1 cellular context compared by ENCODE assay signal in genomic region chr2:101001713-101002561, GRCh38.
TF ChIP-seq lines count a peak whose summit lies in the region.

Gene RPL31 (plus strand): TSS chr2:101002289. CDS start chr2:101002702, 413 bp downstream.

TF ChIP-seq in HepG2, 621 proteins besides CTCF, POLR2A, EP300 and RAD21 (continued from another document and continues in another):
- TF ChIP-seq TRIM22 (IDR thresholded peaks at IDR 0.05) = no peak
- TF ChIP-seq, protein P1, sequence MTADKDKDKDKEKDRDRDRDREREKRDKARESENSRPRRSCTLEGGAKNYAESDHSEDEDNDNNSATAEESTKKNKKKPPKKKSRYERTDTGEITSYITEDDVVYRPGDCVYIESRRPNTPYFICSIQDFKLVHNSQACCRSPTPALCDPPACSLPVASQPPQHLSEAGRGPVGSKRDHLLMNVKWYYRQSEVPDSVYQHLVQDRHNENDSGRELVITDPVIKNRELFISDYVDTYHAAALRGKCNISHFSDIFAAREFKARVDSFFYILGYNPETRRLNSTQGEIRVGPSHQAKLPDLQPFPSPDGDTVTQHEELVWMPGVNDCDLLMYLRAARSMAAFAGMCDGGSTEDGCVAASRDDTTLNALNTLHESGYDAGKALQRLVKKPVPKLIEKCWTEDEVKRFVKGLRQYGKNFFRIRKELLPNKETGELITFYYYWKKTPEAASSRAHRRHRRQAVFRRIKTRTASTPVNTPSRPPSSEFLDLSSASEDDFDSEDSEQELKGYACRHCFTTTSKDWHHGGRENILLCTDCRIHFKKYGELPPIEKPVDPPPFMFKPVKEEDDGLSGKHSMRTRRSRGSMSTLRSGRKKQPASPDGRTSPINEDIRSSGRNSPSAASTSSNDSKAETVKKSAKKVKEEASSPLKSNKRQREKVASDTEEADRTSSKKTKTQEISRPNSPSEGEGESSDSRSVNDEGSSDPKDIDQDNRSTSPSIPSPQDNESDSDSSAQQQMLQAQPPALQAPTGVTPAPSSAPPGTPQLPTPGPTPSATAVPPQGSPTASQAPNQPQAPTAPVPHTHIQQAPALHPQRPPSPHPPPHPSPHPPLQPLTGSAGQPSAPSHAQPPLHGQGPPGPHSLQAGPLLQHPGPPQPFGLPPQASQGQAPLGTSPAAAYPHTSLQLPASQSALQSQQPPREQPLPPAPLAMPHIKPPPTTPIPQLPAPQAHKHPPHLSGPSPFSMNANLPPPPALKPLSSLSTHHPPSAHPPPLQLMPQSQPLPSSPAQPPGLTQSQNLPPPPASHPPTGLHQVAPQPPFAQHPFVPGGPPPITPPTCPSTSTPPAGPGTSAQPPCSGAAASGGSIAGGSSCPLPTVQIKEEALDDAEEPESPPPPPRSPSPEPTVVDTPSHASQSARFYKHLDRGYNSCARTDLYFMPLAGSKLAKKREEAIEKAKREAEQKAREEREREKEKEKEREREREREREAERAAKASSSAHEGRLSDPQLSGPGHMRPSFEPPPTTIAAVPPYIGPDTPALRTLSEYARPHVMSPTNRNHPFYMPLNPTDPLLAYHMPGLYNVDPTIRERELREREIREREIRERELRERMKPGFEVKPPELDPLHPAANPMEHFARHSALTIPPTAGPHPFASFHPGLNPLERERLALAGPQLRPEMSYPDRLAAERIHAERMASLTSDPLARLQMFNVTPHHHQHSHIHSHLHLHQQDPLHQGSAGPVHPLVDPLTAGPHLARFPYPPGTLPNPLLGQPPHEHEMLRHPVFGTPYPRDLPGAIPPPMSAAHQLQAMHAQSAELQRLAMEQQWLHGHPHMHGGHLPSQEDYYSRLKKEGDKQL (CRISPR knock-in tag; IDR thresholded peaks at IDR 0.05; ENCODE audit: low read depth) = peak; percentile 86; the same call in 1 of the 2 replicates
- peak; percentile 52 for TF ChIP-seq HMG20A (CRISPR knock-in tag; IDR thresholded peaks at IDR 0.05; ENCODE audit: borderline replicate concordance)
- TF ChIP-seq ZNF878 (CRISPR knock-in tag; IDR thresholded peaks at IDR 0.05) = peak; percentile 100
- TF ChIP-seq, protein P2, sequence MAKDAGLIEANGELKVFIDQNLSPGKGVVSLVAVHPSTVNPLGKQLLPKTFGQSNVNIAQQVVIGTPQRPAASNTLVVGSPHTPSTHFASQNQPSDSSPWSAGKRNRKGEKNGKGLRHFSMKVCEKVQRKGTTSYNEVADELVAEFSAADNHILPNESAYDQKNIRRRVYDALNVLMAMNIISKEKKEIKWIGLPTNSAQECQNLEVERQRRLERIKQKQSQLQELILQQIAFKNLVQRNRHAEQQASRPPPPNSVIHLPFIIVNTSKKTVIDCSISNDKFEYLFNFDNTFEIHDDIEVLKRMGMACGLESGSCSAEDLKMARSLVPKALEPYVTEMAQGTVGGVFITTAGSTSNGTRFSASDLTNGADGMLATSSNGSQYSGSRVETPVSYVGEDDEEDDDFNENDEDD (CRISPR knock-in tag; IDR thresholded peaks at IDR 0.05; ENCODE audit: borderline replicate concordance) = peak; percentile 100
- TF ChIP-seq ZNF383 (CRISPR knock-in tag; IDR thresholded peaks at IDR 0.05; ENCODE audit: borderline replicate concordance) = 0 out of 2 replicates have a peak, but pooled peaks have one; percentile 19
- peak; percentile 80 for TF ChIP-seq ZSCAN22 (CRISPR knock-in tag; IDR thresholded peaks at IDR 0.05)
- TF ChIP-seq ZNF34 (CRISPR knock-in tag; IDR thresholded peaks at IDR 0.05; ENCODE audit: borderline replicate concordance) = 0 out of 2 replicates have a peak, but pooled peaks have one; percentile 35
- TF ChIP-seq CBFB (CRISPR knock-in tag; IDR thresholded peaks at IDR 0.05) = peak; percentile 85; the same call in 1 of the 2 replicates
- TF ChIP-seq ZNF607 (CRISPR knock-in tag; IDR thresholded peaks at IDR 0.05; ENCODE audit: borderline replicate concordance) = peak; percentile 99
- TF ChIP-seq RARG (CRISPR knock-in tag; IDR thresholded peaks at IDR 0.05; ENCODE audit: low read depth) = no peak
- TF ChIP-seq MIXL1 (CRISPR knock-in tag; IDR thresholded peaks at IDR 0.05) = peak; percentile 83
- TF ChIP-seq DZIP1 (CRISPR knock-in tag; IDR thresholded peaks at IDR 0.05) = peak; percentile 99
- peak; percentile 100 for TF ChIP-seq ZBTB4 (CRISPR knock-in tag; IDR thresholded peaks at IDR 0.05; ENCODE audit: borderline replicate concordance)
- TF ChIP-seq ZNF609 (CRISPR knock-in tag; IDR thresholded peaks at IDR 0.05; ENCODE audit: borderline replicate concordance) = peak; percentile 83; the same call in 1 of the 2 replicates
- TF ChIP-seq ZNF552 (CRISPR knock-in tag; IDR thresholded peaks at IDR 0.05; ENCODE audit: borderline replicate concordance) = peak; percentile 99
- peak; percentile 93 for TF ChIP-seq RXRA (CRISPR knock-in tag; IDR thresholded peaks at IDR 0.05)
- peak; percentile 91; the same call in 1 of the 2 replicates for TF ChIP-seq ZNF562 (CRISPR knock-in tag; IDR thresholded peaks at IDR 0.05; ENCODE audit: borderline replicate concordance)
- TF ChIP-seq PCBP1 (IDR thresholded peaks at IDR 0.05; ENCODE audit: borderline replicate concordance, low read depth, low read length) = peak; percentile 81; the same call in 1 of the 2 replicates
- TF ChIP-seq ZNF780A (CRISPR knock-in tag; IDR thresholded peaks at IDR 0.05) = peak; percentile 93
- TF ChIP-seq STAG1 (CRISPR knock-in tag; IDR thresholded peaks at IDR 0.05) = no peak; the same call in 1 of the 2 replicates
- TF ChIP-seq MEIS1 (CRISPR knock-in tag; IDR thresholded peaks at IDR 0.05; ENCODE audit: borderline replicate concordance) = peak; percentile 86
- TF ChIP-seq, protein P3, sequence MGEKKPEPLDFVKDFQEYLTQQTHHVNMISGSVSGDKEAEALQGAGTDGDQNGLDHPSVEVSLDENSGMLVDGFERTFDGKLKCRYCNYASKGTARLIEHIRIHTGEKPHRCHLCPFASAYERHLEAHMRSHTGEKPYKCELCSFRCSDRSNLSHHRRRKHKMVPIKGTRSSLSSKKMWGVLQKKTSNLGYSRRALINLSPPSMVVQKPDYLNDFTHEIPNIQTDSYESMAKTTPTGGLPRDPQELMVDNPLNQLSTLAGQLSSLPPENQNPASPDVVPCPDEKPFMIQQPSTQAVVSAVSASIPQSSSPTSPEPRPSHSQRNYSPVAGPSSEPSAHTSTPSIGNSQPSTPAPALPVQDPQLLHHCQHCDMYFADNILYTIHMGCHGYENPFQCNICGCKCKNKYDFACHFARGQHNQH (CRISPR knock-in tag; IDR thresholded peaks at IDR 0.05) = peak; percentile 99
- TF ChIP-seq ZIK1 (CRISPR knock-in tag; IDR thresholded peaks at IDR 0.05; ENCODE audit: borderline replicate concordance, low read depth) = peak; percentile 99
- TF ChIP-seq JARID2 (CRISPR knock-in tag; IDR thresholded peaks at IDR 0.05; ENCODE audit: insufficient replicate concordance) = peak; percentile 96
- TF ChIP-seq, protein P4, sequence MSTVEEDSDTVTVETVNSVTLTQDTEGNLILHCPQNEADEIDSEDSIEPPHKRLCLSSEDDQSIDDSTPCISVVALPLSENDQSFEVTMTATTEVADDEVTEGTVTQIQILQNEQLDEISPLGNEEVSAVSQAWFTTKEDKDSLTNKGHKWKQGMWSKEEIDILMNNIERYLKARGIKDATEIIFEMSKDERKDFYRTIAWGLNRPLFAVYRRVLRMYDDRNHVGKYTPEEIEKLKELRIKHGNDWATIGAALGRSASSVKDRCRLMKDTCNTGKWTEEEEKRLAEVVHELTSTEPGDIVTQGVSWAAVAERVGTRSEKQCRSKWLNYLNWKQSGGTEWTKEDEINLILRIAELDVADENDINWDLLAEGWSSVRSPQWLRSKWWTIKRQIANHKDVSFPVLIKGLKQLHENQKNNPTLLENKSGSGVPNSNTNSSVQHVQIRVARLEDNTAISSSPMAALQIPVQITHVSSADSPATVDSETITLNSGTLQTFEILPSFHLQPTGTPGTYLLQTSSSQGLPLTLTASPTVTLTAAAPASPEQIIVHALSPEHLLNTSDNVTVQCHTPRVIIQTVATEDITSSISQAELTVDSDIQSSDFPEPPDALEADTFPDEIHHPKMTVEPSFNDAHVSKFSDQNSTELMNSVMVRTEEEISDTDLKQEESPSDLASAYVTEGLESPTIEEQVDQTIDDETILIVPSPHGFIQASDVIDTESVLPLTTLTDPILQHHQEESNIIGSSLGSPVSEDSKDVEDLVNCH (CRISPR knock-in tag; IDR thresholded peaks at IDR 0.05) = peak; percentile 96
- TF ChIP-seq ZNF160 (CRISPR knock-in tag; IDR thresholded peaks at IDR 0.05) = peak; percentile 95
- peak; percentile 98 for TF ChIP-seq SAP130 (CRISPR knock-in tag; IDR thresholded peaks at IDR 0.05; ENCODE audit: low read depth)
- TF ChIP-seq CC2D1A (CRISPR knock-in tag; IDR thresholded peaks at IDR 0.05) = peak; percentile 94; the same call in 1 of the 2 replicates
- peak; percentile 12; the same call in 1 of the 2 replicates for TF ChIP-seq ZSCAN30 (CRISPR knock-in tag; IDR thresholded peaks at IDR 0.05)
- TF ChIP-seq RFX5 (IDR thresholded peaks at IDR 0.05; ENCODE audit: low read depth, low read length) = peak; percentile 41; the same call in 1 of the 2 replicates
- peak; percentile 37; the same call in 1 of the 2 replicates for TF ChIP-seq GFI1 (CRISPR knock-in tag; IDR thresholded peaks at IDR 0.05; ENCODE audit: borderline replicate concordance)
- peak; percentile 60 for TF ChIP-seq ZMYM3 (CRISPR knock-in tag; IDR thresholded peaks at IDR 0.05)
- no peak; the same call in 1 of the 2 replicates for TF ChIP-seq ZNF234 (CRISPR knock-in tag; conservative IDR thresholded peaks at IDR 0.05)
